ENCODE assay signal across 8 cellular contexts in genomic region chr2:26033270-26033768, GRCh38. TPM values are rescaled to one million over a fixed set of nuclear protein-coding genes. Genes with fewer than 3 reads are reported as not detected.
DNase-seq lines count a peak whose midpoint lies in the region; ATAC-seq and TF ChIP-seq lines count a peak whose summit lies in the region.

No MANE protein-coding gene starts in this region.

- TF ChIP-seq CTCF in lower lobe of right lung (IDR thresholded peaks at IDR 0.05), result no peak
- no peak for TF ChIP-seq CTCF in testis (IDR thresholded peaks at IDR 0.05)

- peak overlapping the region; percentile 93 for H3K27ac Mint-ChIP-seq in activated CD8-positive, alpha-beta memory T cell treated with anti-CD3 and anti-CD28 coated beads, Interleukin-2, amount 10 ng/mL, durations not matched to agents 7 days and 5 days

- no peaks in the 10 kb centered on the region for H3K9me3 Mint-ChIP-seq in activated CD8-positive, alpha-beta memory T cell treated with anti-CD3 and anti-CD28 coated beads, Interleukin-2, amount 10 ng/mL, durations not matched to agents 7 days and 5 days (ENCODE audit: low read depth)

- peaks cover 0 to 3% of the 10 kb centered on the region in 2 donors for H3K36me3 ChIP-seq in duodenal mucosa (ENCODE audit: control insufficient read depth in 1 of 2, insufficient read depth in 2 of 2, low read length in 2 of 2)
- peaks cover 20% of the 10 kb centered on the region for H3K36me3 ChIP-seq in lower lobe of right lung
- no peaks in the 10 kb centered on the region for H3K36me3 ChIP-seq in testis (ENCODE audit: low read depth, missing control alignments)

- no peak for ATAC-seq in activated CD8-positive, alpha-beta memory T cell treated with anti-CD3 and anti-CD28 coated beads, Interleukin-2, amount 10 ng/mL, durations not matched to agents 7 days and 5 days
- ATAC-seq in HG02588 (IDR thresholded peaks at IDR 0.05; ENCODE audit: unreplicated experiment) (peak; percentile 18), lower lobe of right lung (peak; percentile 63 to 70)

- H3K4me3 ChIP-seq in duodenal mucosa (ENCODE audit: low read depth in 1 of 2, low read length in 2 of 2), result peak overlapping the region; percentile 89 to 92
- peak overlapping the region; percentile 91 for H3K4me3 ChIP-seq in lower lobe of right lung
- peak overlapping the region; percentile 93 to 96 for H3K4me3 ChIP-seq in testis

- CTCF ChIA-PET in activated CD8-positive, alpha-beta memory T cell treated with anti-CD3 and anti-CD28 coated beads, Interleukin-2, amount 10 ng/mL, durations not matched to agents 7 days and 5 days (lab: Charles Lee), result interaction anchor here (0.7 to 2.2 kb wide), 8 partner anchors 10 to 181 kb away, joined by 3 to 7 read pairs (median 6); partner anchors contain the start of gene ASXL2

- intact Hi-C loops in lower lobe of right lung (cut with DNase I), result no loop called here
- intact Hi-C loops in testis (cut with DNase I; ENCODE audit: low total_unique reads), result no loop called here

- H3K27ac ChIP-seq in duodenal mucosa (ENCODE audit: low read depth, low read length), result peak overlapping the region; percentile 99
- peak overlapping the region; percentile 97 for H3K27ac ChIP-seq in lower lobe of right lung
- peak overlapping the region; percentile 96 to 98 for H3K27ac ChIP-seq in testis

- TF ChIP-seq POLR2A in testis (IDR thresholded peaks at IDR 0.05), result no peak

- in situ Hi-C loops in SK-MEL-5 (cut with HindIII; ENCODE audit: low pct_unique_long_range_greater_than_20kb, low sequenced_read_pairs), result no loop called here

- peak overlapping the region; percentile 87 to 93 for H3K9ac ChIP-seq in duodenal mucosa (ENCODE audit: low read depth in 1 of 2, low read length in 2 of 2)

- H3K9me3 ChIP-seq in duodenal mucosa (ENCODE audit: control insufficient read depth in 1 of 2, low read length in 2 of 2) (no peaks in the 10 kb centered on the region), lower lobe of right lung (no peaks in the 10 kb centered on the region), testis (no peaks in the 10 kb centered on the region)

- DNase-seq in activated CD8-positive, alpha-beta memory T cell treated with anti-CD3 and anti-CD28 coated beads, Interleukin-2, amount 10 ng/mL, durations not matched to agents 7 days and 5 days, result no peak
- DNase-seq in activated CD8-positive, alpha-beta memory T cell treated with anti-CD3 and anti-CD28 coated beads, Interleukin-2, amount 50 U/mL, for 48 hours, result no peak
- DNase-seq in NCI-H1092 (lab: John Stamatoyannopoulos, UW), result peak; percentile 86
- DNase-seq in SK-MEL-5 (ENCODE audit: low read depth, low spot score), result peak; percentile 86
- DNase-seq in lower lobe of right lung, result peak; percentile 90
- peak; percentile 74 for DNase-seq in testis

- 0% methylated on average over 18 to 29 of the region's 32 CpGs for WGBS in testis, 2 donors

- peak overlapping the region; percentile 97 for H3K4me3 Mint-ChIP-seq in activated CD8-positive, alpha-beta memory T cell treated with anti-CD3 and anti-CD28 coated beads, Interleukin-2, amount 10 ng/mL, durations not matched to agents 7 days and 5 days

- H3K27me3 Mint-ChIP-seq in activated CD8-positive, alpha-beta memory T cell treated with anti-CD3 and anti-CD28 coated beads, Interleukin-2, amount 10 ng/mL, durations not matched to agents 7 days and 5 days, result no peaks in the 10 kb centered on the region

- H3K36me3 Mint-ChIP-seq in activated CD8-positive, alpha-beta memory T cell treated with anti-CD3 and anti-CD28 coated beads, Interleukin-2, amount 10 ng/mL, durations not matched to agents 7 days and 5 days, result peaks cover 17% of the 10 kb centered on the region

- H3K27me3 ChIP-seq in duodenal mucosa (ENCODE audit: control insufficient read depth in 1 of 2, insufficient read depth in 2 of 2, low read length in 2 of 2), result no peaks in the 10 kb centered on the region
- H3K27me3 ChIP-seq in lower lobe of right lung (ENCODE audit: low read depth), result no peaks in the 10 kb centered on the region
- H3K27me3 ChIP-seq in testis, result no peaks in the 10 kb centered on the region

- H3K4me1 ChIP-seq in duodenal mucosa (ENCODE audit: control insufficient read depth in 1 of 2, insufficient read depth in 2 of 2, low read length in 2 of 2), result peaks cover 13 to 15% of the 10 kb centered on the region in 2 donors
- H3K4me1 ChIP-seq in lower lobe of right lung, result peaks cover 32% of the 10 kb centered on the region
- H3K4me1 ChIP-seq in testis, result peaks cover 15% of the 10 kb centered on the region

- H3K4me1 Mint-ChIP-seq in activated CD8-positive, alpha-beta memory T cell treated with anti-CD3 and anti-CD28 coated beads, Interleukin-2, amount 10 ng/mL, durations not matched to agents 7 days and 5 days, result peaks cover 24% of the 10 kb centered on the region

RNA-seq across cellular contexts. Expression of gene RAB10, which starts 0.6 kb away (rescaled TPM):
- total RNA-seq in activated CD8-positive, alpha-beta memory T cell treated with anti-CD3 and anti-CD28 coated beads, Interleukin-2, amount 10 ng/mL, durations not matched to agents 7 days and 5 days, result 100 to 1,000 TPM; 121 to 128 TPM
- total RNA-seq in SK-MEL-5 (2014; rRNA removed; shearing (Covaris generic)), result 101 and 127 TPM in 2 replicates
- polyA plus RNA-seq in SK-MEL-5 (2015; cell fraction: cytosol; rRNA removed), result 133 and 150 TPM in 2 replicates
- 34.0 and 39.6 TPM in 2 replicates for polyA plus RNA-seq in SK-MEL-5 (2015; cell fraction: nucleus; rRNA removed)
- total RNA-seq in lower lobe of right lung (113 TPM), testis (100 to 1,000 TPM in 1 of 2 donors, 10 to 100 TPM in 1; 96.8 to 112 TPM)
- polyA plus RNA-seq in testis (ENCODE audit: insufficient read depth, low read depth, low replicate concordance), result 74.8 TPM

RNA-seq across cellular contexts. Expression of gene KIF3C, which starts 51.0 kb away (rescaled TPM):
- 10 to 100 TPM; 12.4 to 15.4 TPM for total RNA-seq in activated CD8-positive, alpha-beta memory T cell treated with anti-CD3 and anti-CD28 coated beads, Interleukin-2, amount 10 ng/mL, durations not matched to agents 7 days and 5 days
- 19.3 and 19.6 TPM in 2 replicates for total RNA-seq in SK-MEL-5 (2014; rRNA removed; shearing (Covaris generic))
- polyA plus RNA-seq in SK-MEL-5 (2015; cell fraction: cytosol; rRNA removed), result 34.4 and 40.2 TPM in 2 replicates
- 15.5 and 17.6 TPM in 2 replicates for polyA plus RNA-seq in SK-MEL-5 (2015; cell fraction: nucleus; rRNA removed)
- 6.0 TPM for total RNA-seq in lower lobe of right lung
- 1 to 10 TPM; 8.7 to 9.8 TPM for total RNA-seq in testis
- 7.1 TPM for polyA plus RNA-seq in testis (ENCODE audit: insufficient read depth, low read depth, low replicate concordance)

Comparison
In these comparisons a context has a peak if more than half of its experiments do, and no peak if none do; other contexts are left out.
1. DNase-seq: peak in NCI-H1092 (single experiment), SK-MEL-5 (single experiment), lower lobe of right lung (single experiment) and testis (single experiment); none in activated CD8-positive, alpha-beta memory T cell treated with anti-CD3 and anti-CD28 coated beads, Interleukin-2, amount 10 ng/mL, durations not matched to agents 7 days and 5 days (single experiment) and activated CD8-positive, alpha-beta memory T cell treated with anti-CD3 and anti-CD28 coated beads, Interleukin-2, amount 50 U/mL, for 48 hours (single experiment).
2. Peak in every context shown above with its lines, with median percentiles within 50 percentile points of each other: H3K27ac ChIP-seq and H3K4me3 ChIP-seq.